ENCODE assay signal across 1 cellular context in the genomic region with DNA sequence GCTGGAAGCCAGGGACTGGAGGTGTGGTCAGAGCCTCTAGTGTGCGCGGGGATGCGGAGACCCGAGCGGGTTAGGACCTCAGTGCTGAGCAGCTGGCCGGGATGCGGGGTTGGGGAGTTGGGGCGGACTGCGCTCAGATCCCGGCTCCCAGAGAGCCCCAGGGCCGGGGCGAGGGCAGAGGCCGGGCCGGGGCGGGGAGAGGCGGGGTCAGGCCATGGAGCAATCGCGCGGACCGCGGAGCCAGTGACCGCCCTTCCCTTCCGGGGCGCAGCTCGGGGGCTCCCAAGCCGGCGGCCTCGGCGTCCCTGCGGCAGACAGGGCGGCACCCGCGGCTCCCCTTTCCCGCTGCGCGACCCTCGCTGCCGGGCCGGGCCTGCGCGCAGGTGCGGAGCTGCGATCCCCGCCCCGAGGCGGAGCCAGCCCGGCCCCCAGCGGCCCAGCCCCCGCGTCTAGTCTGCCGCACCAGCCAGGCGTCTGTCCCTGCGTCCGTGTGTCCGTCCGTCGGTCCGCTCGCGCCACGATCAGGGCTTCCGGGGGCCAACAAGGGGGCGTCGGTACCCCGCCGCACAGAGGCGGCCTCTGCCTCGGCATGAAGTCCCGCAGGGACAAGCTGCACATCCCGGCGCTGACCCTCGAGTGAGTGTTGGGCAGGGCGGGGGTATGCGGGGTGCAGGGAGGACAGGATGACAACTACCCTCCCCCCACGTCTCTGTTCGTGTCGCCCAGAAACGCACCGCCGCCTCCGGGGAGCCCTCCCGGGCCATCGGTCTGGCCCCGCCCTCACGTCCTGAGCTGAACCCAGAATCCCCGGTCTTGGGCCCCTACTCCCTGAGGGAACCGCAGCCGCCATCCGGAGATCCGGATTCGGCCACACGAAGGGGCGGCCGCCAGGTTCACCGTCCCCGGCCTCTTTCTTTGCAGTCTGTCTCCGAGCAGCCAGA.
A peak's percentile ranks its signal among the peaks of the same experiment; 100 is the strongest.
TF ChIP-seq lines count a peak whose summit lies in the region.

No MANE protein-coding gene starts in this region.

TF ChIP-seq in K562, 482 proteins besides CTCF, POLR2A, EP300 and RAD21 (continued from another document and continues in another):
- TF ChIP-seq MYNN (IDR thresholded peaks at IDR 0.05) (no peak), MYNN (CRISPR knock-in tag; IDR thresholded peaks at IDR 0.05) (no peak), TOE1 (IDR thresholded peaks at IDR 0.05; ENCODE audit: borderline replicate concordance) (no peak), TOE1 (CRISPR knock-in tag; IDR thresholded peaks at IDR 0.05; ENCODE audit: borderline replicate concordance, low read depth) (no peak), ETS2 (tag; IDR thresholded peaks at IDR 0.05; ENCODE audit: borderline replicate concordance, poor library complexity, severe bottlenecking) (no peak), SAP30 (IDR thresholded peaks at IDR 0.05; ENCODE audit: borderline replicate concordance, insufficient read depth, low read depth, low read length, poor library complexity, severe bottlenecking) (peak; percentile 75), ZNF561 (CRISPR knock-in tag; conservative IDR thresholded peaks at IDR 0.05) (no peak), GTF2E2 (tag; IDR thresholded peaks at IDR 0.05) (no peak), MAFG (tag; conservative IDR thresholded peaks at IDR 0.05) (no peak), BHLHE40 (IDR thresholded peaks at IDR 0.05; ENCODE audit: low read length) (no peak), TRIM24 (IDR thresholded peaks at IDR 0.05) (0 out of 4 replicates have a peak, but pooled peaks of 1 of the 2 experiments have one; percentile 8), PML (IDR thresholded peaks at IDR 0.05; ENCODE audit: low read length) (no peak), WHSC1 (IDR thresholded peaks at IDR 0.05; ENCODE audit: low read length) (no peak), SAFB (IDR thresholded peaks at IDR 0.05; ENCODE audit: borderline replicate concordance, low read depth, low read length) (no peak), NBN (IDR thresholded peaks at IDR 0.05; ENCODE audit: low read depth) (no peak), TGIF2 (CRISPR knock-in tag; IDR thresholded peaks at IDR 0.05) (no peak; the same call in 1 of the 2 replicates), ZNF79 (CRISPR knock-in tag; IDR thresholded peaks at IDR 0.05; ENCODE audit: low read depth) (no peak), ZBED1 (IDR thresholded peaks at IDR 0.05) (no peak), PHF21A (IDR thresholded peaks at IDR 0.05; ENCODE audit: borderline replicate concordance, low read depth) (0 out of 2 replicates have a peak, but pooled peaks have one; percentile 43), KLF6 (CRISPR knock-in tag; IDR thresholded peaks at IDR 0.05; ENCODE audit: borderline replicate concordance) (no peak), ZZZ3 (IDR thresholded peaks at IDR 0.05) (no peak)
- TF ChIP-seq, protein P1, sequence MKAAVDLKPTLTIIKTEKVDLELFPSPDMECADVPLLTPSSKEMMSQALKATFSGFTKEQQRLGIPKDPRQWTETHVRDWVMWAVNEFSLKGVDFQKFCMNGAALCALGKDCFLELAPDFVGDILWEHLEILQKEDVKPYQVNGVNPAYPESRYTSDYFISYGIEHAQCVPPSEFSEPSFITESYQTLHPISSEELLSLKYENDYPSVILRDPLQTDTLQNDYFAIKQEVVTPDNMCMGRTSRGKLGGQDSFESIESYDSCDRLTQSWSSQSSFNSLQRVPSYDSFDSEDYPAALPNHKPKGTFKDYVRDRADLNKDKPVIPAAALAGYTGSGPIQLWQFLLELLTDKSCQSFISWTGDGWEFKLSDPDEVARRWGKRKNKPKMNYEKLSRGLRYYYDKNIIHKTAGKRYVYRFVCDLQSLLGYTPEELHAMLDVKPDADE (conservative IDR thresholded peaks at IDR 0.05; ENCODE audit: control insufficient read depth, low read depth, low read length): no peak
- TF ChIP-seq, protein P2, sequence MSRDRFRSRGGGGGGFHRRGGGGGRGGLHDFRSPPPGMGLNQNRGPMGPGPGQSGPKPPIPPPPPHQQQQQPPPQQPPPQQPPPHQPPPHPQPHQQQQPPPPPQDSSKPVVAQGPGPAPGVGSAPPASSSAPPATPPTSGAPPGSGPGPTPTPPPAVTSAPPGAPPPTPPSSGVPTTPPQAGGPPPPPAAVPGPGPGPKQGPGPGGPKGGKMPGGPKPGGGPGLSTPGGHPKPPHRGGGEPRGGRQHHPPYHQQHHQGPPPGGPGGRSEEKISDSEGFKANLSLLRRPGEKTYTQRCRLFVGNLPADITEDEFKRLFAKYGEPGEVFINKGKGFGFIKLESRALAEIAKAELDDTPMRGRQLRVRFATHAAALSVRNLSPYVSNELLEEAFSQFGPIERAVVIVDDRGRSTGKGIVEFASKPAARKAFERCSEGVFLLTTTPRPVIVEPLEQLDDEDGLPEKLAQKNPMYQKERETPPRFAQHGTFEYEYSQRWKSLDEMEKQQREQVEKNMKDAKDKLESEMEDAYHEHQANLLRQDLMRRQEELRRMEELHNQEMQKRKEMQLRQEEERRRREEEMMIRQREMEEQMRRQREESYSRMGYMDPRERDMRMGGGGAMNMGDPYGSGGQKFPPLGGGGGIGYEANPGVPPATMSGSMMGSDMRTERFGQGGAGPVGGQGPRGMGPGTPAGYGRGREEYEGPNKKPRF (IDR thresholded peaks at IDR 0.05; ENCODE audit: low read depth, low read length): no peak
- TF ChIP-seq, protein P3, sequence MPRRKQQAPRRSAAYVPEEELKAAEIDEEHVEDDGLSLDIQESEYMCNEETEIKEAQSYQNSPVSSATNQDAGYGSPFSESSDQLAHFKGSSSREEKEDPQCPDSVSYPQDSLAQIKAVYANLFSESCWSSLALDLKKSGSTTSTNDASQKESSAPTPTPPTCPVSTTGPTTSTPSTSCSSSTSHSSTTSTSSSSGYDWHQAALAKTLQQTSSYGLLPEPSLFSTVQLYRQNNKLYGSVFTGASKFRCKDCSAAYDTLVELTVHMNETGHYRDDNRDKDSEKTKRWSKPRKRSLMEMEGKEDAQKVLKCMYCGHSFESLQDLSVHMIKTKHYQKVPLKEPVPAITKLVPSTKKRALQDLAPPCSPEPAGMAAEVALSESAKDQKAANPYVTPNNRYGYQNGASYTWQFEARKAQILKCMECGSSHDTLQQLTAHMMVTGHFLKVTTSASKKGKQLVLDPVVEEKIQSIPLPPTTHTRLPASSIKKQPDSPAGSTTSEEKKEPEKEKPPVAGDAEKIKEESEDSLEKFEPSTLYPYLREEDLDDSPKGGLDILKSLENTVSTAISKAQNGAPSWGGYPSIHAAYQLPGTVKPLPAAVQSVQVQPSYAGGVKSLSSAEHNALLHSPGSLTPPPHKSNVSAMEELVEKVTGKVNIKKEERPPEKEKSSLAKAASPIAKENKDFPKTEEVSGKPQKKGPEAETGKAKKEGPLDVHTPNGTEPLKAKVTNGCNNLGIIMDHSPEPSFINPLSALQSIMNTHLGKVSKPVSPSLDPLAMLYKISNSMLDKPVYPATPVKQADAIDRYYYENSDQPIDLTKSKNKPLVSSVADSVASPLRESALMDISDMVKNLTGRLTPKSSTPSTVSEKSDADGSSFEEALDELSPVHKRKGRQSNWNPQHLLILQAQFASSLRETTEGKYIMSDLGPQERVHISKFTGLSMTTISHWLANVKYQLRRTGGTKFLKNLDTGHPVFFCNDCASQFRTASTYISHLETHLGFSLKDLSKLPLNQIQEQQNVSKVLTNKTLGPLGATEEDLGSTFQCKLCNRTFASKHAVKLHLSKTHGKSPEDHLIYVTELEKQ (CRISPR knock-in tag; IDR thresholded peaks at IDR 0.05): no peak
- TF ChIP-seq, protein P4, sequence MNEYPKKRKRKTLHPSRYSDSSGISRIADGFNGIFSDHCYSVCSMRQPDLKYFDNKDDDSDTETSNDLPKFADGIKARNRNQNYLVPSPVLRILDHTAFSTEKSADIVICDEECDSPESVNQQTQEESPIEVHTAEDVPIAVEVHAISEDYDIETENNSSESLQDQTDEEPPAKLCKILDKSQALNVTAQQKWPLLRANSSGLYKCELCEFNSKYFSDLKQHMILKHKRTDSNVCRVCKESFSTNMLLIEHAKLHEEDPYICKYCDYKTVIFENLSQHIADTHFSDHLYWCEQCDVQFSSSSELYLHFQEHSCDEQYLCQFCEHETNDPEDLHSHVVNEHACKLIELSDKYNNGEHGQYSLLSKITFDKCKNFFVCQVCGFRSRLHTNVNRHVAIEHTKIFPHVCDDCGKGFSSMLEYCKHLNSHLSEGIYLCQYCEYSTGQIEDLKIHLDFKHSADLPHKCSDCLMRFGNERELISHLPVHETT (CRISPR knock-in tag; conservative IDR thresholded peaks at IDR 0.05 in 1 of 2, IDR thresholded peaks at IDR 0.05 in 1 of 2): no peak
- TF ChIP-seq, protein P5, sequence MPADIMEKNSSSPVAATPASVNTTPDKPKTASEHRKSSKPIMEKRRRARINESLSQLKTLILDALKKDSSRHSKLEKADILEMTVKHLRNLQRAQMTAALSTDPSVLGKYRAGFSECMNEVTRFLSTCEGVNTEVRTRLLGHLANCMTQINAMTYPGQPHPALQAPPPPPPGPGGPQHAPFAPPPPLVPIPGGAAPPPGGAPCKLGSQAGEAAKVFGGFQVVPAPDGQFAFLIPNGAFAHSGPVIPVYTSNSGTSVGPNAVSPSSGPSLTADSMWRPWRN (IDR thresholded peaks at IDR 0.05; ENCODE audit: low read depth): no peak
- TF ChIP-seq, protein P6, sequence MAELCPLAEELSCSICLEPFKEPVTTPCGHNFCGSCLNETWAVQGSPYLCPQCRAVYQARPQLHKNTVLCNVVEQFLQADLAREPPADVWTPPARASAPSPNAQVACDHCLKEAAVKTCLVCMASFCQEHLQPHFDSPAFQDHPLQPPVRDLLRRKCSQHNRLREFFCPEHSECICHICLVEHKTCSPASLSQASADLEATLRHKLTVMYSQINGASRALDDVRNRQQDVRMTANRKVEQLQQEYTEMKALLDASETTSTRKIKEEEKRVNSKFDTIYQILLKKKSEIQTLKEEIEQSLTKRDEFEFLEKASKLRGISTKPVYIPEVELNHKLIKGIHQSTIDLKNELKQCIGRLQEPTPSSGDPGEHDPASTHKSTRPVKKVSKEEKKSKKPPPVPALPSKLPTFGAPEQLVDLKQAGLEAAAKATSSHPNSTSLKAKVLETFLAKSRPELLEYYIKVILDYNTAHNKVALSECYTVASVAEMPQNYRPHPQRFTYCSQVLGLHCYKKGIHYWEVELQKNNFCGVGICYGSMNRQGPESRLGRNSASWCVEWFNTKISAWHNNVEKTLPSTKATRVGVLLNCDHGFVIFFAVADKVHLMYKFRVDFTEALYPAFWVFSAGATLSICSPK (IDR thresholded peaks at IDR 0.05; ENCODE audit: borderline replicate concordance): no peak
- TF ChIP-seq, protein P7, sequence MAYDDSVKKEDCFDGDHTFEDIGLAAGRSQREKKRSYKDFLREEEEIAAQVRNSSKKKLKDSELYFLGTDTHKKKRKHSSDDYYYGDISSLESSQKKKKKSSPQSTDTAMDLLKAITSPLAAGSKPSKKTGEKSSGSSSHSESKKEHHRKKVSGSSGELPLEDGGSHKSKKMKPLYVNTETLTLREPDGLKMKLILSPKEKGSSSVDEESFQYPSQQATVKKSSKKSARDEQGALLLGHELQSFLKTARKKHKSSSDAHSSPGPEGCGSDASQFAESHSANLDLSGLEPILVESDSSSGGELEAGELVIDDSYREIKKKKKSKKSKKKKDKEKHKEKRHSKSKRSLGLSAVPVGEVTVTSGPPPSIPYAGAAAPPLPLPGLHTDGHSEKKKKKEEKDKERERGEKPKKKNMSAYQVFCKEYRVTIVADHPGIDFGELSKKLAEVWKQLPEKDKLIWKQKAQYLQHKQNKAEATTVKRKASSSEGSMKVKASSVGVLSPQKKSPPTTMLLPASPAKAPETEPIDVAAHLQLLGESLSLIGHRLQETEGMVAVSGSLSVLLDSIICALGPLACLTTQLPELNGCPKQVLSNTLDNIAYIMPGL (CRISPR knock-in tag; IDR thresholded peaks at IDR 0.05): no peak
- TF ChIP-seq, protein P8, sequence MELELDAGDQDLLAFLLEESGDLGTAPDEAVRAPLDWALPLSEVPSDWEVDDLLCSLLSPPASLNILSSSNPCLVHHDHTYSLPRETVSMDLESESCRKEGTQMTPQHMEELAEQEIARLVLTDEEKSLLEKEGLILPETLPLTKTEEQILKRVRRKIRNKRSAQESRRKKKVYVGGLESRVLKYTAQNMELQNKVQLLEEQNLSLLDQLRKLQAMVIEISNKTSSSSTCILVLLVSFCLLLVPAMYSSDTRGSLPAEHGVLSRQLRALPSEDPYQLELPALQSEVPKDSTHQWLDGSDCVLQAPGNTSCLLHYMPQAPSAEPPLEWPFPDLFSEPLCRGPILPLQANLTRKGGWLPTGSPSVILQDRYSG (tag; conservative IDR thresholded peaks at IDR 0.05; ENCODE audit: low read depth): no peak
- TF ChIP-seq, protein P9, sequence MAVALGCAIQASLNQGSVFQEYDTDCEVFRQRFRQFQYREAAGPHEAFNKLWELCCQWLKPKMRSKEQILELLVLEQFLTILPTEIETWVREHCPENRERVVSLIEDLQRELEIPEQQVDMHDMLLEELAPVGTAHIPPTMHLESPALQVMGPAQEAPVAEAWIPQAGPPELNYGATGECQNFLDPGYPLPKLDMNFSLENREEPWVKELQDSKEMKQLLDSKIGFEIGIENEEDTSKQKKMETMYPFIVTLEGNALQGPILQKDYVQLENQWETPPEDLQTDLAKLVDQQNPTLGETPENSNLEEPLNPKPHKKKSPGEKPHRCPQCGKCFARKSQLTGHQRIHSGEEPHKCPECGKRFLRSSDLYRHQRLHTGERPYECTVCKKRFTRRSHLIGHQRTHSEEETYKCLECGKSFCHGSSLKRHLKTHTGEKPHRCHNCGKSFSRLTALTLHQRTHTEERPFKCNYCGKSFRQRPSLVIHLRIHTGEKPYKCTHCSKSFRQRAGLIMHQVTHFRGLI (CRISPR knock-in tag; IDR thresholded peaks at IDR 0.05): no peak
- TF ChIP-seq, protein P10, sequence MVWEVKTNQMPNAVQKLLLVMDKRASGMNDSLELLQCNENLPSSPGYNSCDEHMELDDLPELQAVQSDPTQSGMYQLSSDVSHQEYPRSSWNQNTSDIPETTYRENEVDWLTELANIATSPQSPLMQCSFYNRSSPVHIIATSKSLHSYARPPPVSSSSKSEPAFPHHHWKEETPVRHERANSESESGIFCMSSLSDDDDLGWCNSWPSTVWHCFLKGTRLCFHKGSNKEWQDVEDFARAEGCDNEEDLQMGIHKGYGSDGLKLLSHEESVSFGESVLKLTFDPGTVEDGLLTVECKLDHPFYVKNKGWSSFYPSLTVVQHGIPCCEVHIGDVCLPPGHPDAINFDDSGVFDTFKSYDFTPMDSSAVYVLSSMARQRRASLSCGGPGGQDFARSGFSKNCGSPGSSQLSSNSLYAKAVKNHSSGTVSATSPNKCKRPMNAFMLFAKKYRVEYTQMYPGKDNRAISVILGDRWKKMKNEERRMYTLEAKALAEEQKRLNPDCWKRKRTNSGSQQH (CRISPR knock-in tag; IDR thresholded peaks at IDR 0.05): no peak
- TF ChIP-seq, protein P11, sequence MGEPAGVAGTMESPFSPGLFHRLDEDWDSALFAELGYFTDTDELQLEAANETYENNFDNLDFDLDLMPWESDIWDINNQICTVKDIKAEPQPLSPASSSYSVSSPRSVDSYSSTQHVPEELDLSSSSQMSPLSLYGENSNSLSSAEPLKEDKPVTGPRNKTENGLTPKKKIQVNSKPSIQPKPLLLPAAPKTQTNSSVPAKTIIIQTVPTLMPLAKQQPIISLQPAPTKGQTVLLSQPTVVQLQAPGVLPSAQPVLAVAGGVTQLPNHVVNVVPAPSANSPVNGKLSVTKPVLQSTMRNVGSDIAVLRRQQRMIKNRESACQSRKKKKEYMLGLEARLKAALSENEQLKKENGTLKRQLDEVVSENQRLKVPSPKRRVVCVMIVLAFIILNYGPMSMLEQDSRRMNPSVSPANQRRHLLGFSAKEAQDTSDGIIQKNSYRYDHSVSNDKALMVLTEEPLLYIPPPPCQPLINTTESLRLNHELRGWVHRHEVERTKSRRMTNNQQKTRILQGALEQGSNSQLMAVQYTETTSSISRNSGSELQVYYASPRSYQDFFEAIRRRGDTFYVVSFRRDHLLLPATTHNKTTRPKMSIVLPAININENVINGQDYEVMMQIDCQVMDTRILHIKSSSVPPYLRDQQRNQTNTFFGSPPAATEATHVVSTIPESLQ (CRISPR knock-in tag; IDR thresholded peaks at IDR 0.05): no peak
